Comparison of ENCODE assay signal across 8 cellular contexts in the genomic region with DNA sequence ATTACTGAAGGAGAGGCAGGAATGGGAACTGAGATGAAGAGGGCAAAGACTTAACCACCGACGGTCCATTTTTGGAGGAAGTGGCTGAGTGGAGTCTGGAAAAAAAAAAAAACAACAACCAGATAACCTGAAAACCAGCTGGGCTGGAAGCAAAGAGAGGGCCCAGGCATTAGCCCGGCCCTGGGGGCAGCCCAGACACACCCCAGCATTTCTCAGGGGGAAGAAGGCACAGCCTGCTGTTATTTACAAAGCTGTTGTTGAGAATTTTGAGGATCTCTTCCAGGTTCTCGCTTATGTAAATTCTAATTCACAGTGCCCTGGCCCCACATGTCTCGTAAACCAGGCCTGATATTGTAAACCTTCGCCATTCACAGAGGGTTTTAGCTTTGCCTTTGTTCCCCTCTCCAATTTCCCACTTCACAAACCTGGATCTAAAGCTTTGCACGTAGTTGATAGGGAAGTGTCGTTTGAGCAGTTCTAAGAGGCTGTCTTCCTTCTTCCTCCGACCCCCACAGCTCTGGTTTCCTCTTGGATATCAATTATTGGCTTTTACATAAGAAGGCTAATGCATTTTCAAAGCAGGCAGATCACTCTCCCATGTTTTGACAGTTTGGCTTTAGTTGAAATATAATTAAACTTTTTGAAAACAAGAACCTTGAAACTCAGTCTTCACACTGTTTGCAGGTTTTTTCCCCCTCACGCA.
DNase-seq lines count a peak whose midpoint lies in the region; ATAC-seq and TF ChIP-seq lines count a peak whose summit lies in the region.

No MANE protein-coding gene starts in this region.

- H3K36me3 ChIP-seq in left ventricle myocardium inferior: no peaks in the 10 kb centered on the region
- H3K36me3 ChIP-seq in fibroblast of lung (ENCODE audit: control insufficient read depth, insufficient read depth, low read length): no peaks in the 10 kb centered on the region
- no peaks in the 10 kb centered on the region for H3K36me3 ChIP-seq in tibial artery

- H3K27me3 ChIP-seq in left ventricle myocardium inferior (ENCODE audit: low read depth) (peaks cover 6% of the 10 kb centered on the region), fibroblast of lung (ENCODE audit: control insufficient read depth, insufficient read depth, low read length) (no peaks in the 10 kb centered on the region), tibial artery (peaks cover 0 to 5% of the 10 kb centered on the region in 2 donors)

- no peak overlapping the region for H3K9ac ChIP-seq in fibroblast of lung (ENCODE audit: insufficient read depth, low read length)

- H3K4me3 ChIP-seq in left ventricle myocardium inferior (no peak overlapping the region), fibroblast of lung (replicated peaks in 1 of 4; ENCODE audit: control extremely low read depth in 1 of 4, insufficient read depth in 1 of 4, low read depth in 3 of 4, low read length in 4 of 4) (no peak overlapping the region), tibial artery (peak overlapping the region in 1 of 2 donors; percentile 25)

- intact Hi-C loops in left ventricle myocardium inferior (cut with micrococcal nuclease): no loop called here
- intact Hi-C loops in Right ventricle myocardium superior (cut with DNase I): no loop called here
- intact Hi-C loops in tibial artery (cut with DNase I; ENCODE audit: low total_unique reads): no loop called here

- H2AFZ ChIP-seq in fibroblast of lung (ENCODE audit: low read length): no peak overlapping the region

- no peaks in the 10 kb centered on the region for H3K79me2 ChIP-seq in fibroblast of lung (ENCODE audit: control insufficient read depth, insufficient read depth, low read length)

- ATAC-seq in Right ventricle myocardium superior (ENCODE audit: poor library complexity) (no peak), HG03520 (IDR thresholded peaks at IDR 0.05; ENCODE audit: unreplicated experiment) (no peak)

- TF ChIP-seq CTCF in left ventricle myocardium inferior (IDR thresholded peaks at IDR 0.05; ENCODE audit: borderline replicate concordance) (no peak), fibroblast of lung (conservative IDR thresholded peaks at IDR 0.05 in 1 of 2, IDR thresholded peaks at IDR 0.05 in 1 of 2; ENCODE audit: low read depth in 1 of 2, low read length in 2 of 2) (no peak), tibial artery (IDR thresholded peaks at IDR 0.05) (no peak)

- H3K27ac ChIP-seq in left ventricle myocardium inferior (replicated peaks) (peak overlapping the region; percentile 59), fibroblast of lung (ENCODE audit: insufficient read depth, low read length) (peak overlapping the region; percentile 89), tibial artery (peak overlapping the region; percentile 31 to 62)

- no peaks in the 10 kb centered on the region for H4K20me1 ChIP-seq in fibroblast of lung (ENCODE audit: control insufficient read depth, extremely low read depth, insufficient read depth, low read length)

- H3K9me3 ChIP-seq in left ventricle myocardium inferior (replicated peaks): no peaks in the 10 kb centered on the region
- H3K9me3 ChIP-seq in fibroblast of lung (ENCODE audit: control insufficient read depth, insufficient read depth, low read depth, low read length): no peaks in the 10 kb centered on the region
- H3K9me3 ChIP-seq in tibial artery: no peaks in the 10 kb centered on the region

- H3K4me2 ChIP-seq in fibroblast of lung (ENCODE audit: extremely low read depth, insufficient read depth, low read length): no peak overlapping the region

- peaks cover 14% of the 10 kb centered on the region for H3K4me1 ChIP-seq in left ventricle myocardium inferior
- H3K4me1 ChIP-seq in fibroblast of lung (ENCODE audit: control insufficient read depth, extremely low read depth, insufficient read depth, low read length): peaks cover 6% of the 10 kb centered on the region
- H3K4me1 ChIP-seq in tibial artery: peaks cover 0 to 23% (median 7%) of the 10 kb centered on the region in 4 donors

- DNase-seq in left ventricle myocardium inferior: no peak
- no peak for DNase-seq in Right ventricle myocardium superior
- DNase-seq in RPMI8226: peak; percentile 41
- peak in 1 of 2 donors; percentile 36 for DNase-seq in fibroblast of lung (ENCODE audit: low read depth in 2 of 2)
- DNase-seq in tibial artery: no peak
- DNase-seq in glomerular visceral epithelial cell (ENCODE audit: extremely low spot score): no peak
- DNase-seq in germinal center (ENCODE audit: low spot score): no peak
